ENCODE assay signal across 2 cellular contexts in genomic region chr5:159936686-159937329, GRCh38.
A peak's percentile ranks its signal among the peaks of the same experiment; 100 is the strongest.
TF ChIP-seq lines count a peak whose summit lies in the region.

No MANE protein-coding gene starts in this region.

TF ChIP-seq in HEK293, 187 proteins besides CTCF, POLR2A, EP300 and RAD21 (continued from another document):
- peak; percentile 45; the same call in 1 of the 2 replicates for TF ChIP-seq PRDM10 (tag by site-specific recombination; IDR thresholded peaks at IDR 0.05)
- no peak for TF ChIP-seq ELK4 (IDR thresholded peaks at IDR 0.05; ENCODE audit: borderline replicate concordance, low read depth, low read length)

TF ChIP-seq in SK-N-SH, 30 proteins besides CTCF, POLR2A, EP300 and RAD21:
- TF ChIP-seq MAX (IDR thresholded peaks at IDR 0.05; ENCODE audit: low read depth) (no peak), GATA2 (CRISPR knock-in tag; IDR thresholded peaks at IDR 0.05) (no peak), FOXM1 (IDR thresholded peaks at IDR 0.05; ENCODE audit: low read depth) (no peak), RFX5 (IDR thresholded peaks at IDR 0.05; ENCODE audit: low read length) (no peak), RCOR1 (IDR thresholded peaks at IDR 0.05; ENCODE audit: low read length) (no peak), SIN3A (IDR thresholded peaks at IDR 0.05; ENCODE audit: borderline replicate concordance, low read depth, low read length) (no peak), JUND (IDR thresholded peaks at IDR 0.05) (no peak; the same call in 1 of the 2 replicates), FOSL2 (IDR thresholded peaks at IDR 0.05; ENCODE audit: borderline replicate concordance, low read depth) (peak; percentile 38; the same call in 1 of the 2 replicates)
